In the genomic region with DNA sequence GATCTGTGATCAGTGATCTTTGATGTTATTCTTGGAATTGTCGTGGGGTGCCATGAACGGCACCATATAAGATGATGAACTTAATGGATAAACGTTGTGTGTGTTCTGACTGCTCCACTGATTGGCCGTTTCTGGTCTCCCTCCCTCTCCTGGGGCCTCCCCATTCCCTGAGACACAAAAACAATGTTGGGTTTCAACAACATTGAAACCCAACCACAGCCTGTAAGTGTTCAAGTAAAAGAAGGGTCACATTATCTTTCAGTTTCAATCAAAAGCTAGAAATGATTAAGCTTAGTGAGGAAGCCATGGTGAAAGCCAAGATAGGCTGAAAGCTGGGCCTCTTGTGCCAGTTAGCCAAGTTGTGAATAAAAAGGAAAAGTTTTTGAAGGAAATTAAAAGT, we compare ENCODE assay signal across 12 cellular contexts. TPM values are rescaled to one million over a fixed set of nuclear protein-coding genes. Genes with fewer than 3 reads are reported as not detected.
DNase-seq lines count a peak whose midpoint lies in the region; ATAC-seq and TF ChIP-seq lines count a peak whose summit lies in the region.
"Had no signal": no experiment of that assay in that cellular context is flagged by ENCODE, and none has a peak within 500 bp of the region (broad histone marks: within the 10 kb centered on the region; RNA-seq: fewer than 3 reads in every experiment).

No MANE protein-coding gene starts in this region.

- peaks cover 58% of the 10 kb centered on the region for H3K27me3 ChIP-seq in MM.1S (replicated peaks; ENCODE audit: insufficient read depth, low read length)
- H3K27me3 ChIP-seq in right atrium auricular region = peaks cover 0 to 6% of the 10 kb centered on the region in 2 donors

- TF ChIP-seq CTCF in MM.1S (IDR thresholded peaks at IDR 0.05; ENCODE audit: low read length) (no peak), right atrium auricular region (IDR thresholded peaks at IDR 0.05) (no peak)

- H3K36me3 ChIP-seq in MM.1S (replicated peaks; ENCODE audit: insufficient read depth, low read length) (no peaks in the 10 kb centered on the region), right atrium auricular region (no peaks in the 10 kb centered on the region)

- H3K9me3 ChIP-seq in MM.1S (replicated peaks; ENCODE audit: insufficient read depth, low read length) (no peaks in the 10 kb centered on the region), right atrium auricular region (peaks cover 0 to 5% of the 10 kb centered on the region in 2 donors)

- H3K4me1 ChIP-seq in MM.1S (ENCODE audit: low read length) (peaks cover 17% of the 10 kb centered on the region), right atrium auricular region (no peaks in the 10 kb centered on the region)

- no peak overlapping the region for H3K9ac ChIP-seq in MM.1S (ENCODE audit: low read length)

- H2AFZ ChIP-seq in MM.1S (ENCODE audit: low read length) = no peak overlapping the region

- H3F3A ChIP-seq in MM.1S (ENCODE audit: insufficient read depth, low read length) = no peaks in the 10 kb centered on the region

- intact Hi-C loops in cardiac septum (cut with DNase I) = no loop called here

- H3K79me2 ChIP-seq in MM.1S (ENCODE audit: low read length) = no peaks in the 10 kb centered on the region

- peak; percentile 75 for DNase-seq in MM.1S
- DNase-seq in right atrium auricular region (ENCODE audit: low spot score) = no peak
- DNase-seq in NOMO-1 (lab: John Stamatoyannopoulos, UW; ENCODE audit: unreplicated experiment in 2 of 2) = no peak
- no peak for DNase-seq in UCSD-AML1 (lab: John Stamatoyannopoulos, UW; ENCODE audit: unreplicated experiment)
- DNase-seq in cardiac septum (ENCODE audit: low spot score) = no peak
- DNase-seq: activated T-cell treated with anti-CD3 and anti-CD28 coated beads, Interleukin-2, amount 50 U/mL, for 1 hour; COR-L47; NCI-H1694 treated with DMSO at 0.1 percent for 48 hours; stimulated activated CD4-positive, alpha-beta T cell treated with anti-CD3 and anti-CD28 coated beads, Interleukin-15, amount 100 ng/mL, for 24 hours had no signal

- peak overlapping the region; percentile 15; the same call in 1 of the 2 replicates for H3K4me2 ChIP-seq in MM.1S (ENCODE audit: low read depth, low read length)

- no peaks in the 10 kb centered on the region for H3K9me2 ChIP-seq in MM.1S (replicated peaks; ENCODE audit: insufficient read depth, low read length)

- ATAC-seq in GM18868 (IDR thresholded peaks at IDR 0.05; ENCODE audit: unreplicated experiment) = peak; percentile 97
- peak; percentile 98 for ATAC-seq in GM21381 (IDR thresholded peaks at IDR 0.05; ENCODE audit: unreplicated experiment)
- peak; percentile 96 for ATAC-seq in HG02981 (IDR thresholded peaks at IDR 0.05; ENCODE audit: unreplicated experiment)

- H4K20me1 ChIP-seq in MM.1S (ENCODE audit: insufficient read depth, low read length) = no peaks in the 10 kb centered on the region

- H3K4me3 ChIP-seq in MM.1S (ENCODE audit: low read length) (no peak overlapping the region), right atrium auricular region (no peak overlapping the region)

- H3K27ac ChIP-seq in MM.1S (ENCODE audit: low read length) (no peak overlapping the region), right atrium auricular region (no peak overlapping the region)

RNA-seq across cellular contexts. Expression of a gene that starts 19.5 kb away (rescaled TPM):
- total RNA-seq in right atrium auricular region (not detected), cardiac septum (not detected)
